Comparison of ENCODE assay signal across 12 cellular contexts in the genomic region with DNA sequence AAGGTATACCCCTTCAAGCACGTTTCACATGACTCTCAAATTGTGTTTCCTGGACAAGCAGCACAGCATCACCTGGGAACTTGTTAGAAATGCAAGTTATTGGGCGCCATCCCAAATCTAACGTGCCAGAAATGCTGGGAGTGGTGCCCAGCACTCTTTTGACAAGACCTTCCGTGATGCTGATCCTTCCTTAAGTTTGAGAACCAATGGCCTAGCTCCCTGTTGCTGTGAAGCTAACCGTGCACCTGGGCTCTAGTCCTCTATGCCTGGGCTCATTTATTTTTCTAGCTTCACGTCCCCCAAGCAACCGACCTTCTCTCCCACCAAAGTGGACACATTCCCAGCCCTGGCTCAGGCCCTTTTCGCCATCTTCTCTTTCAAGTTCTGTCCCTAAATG. TPM values are rescaled to one million over a fixed set of nuclear protein-coding genes. Genes with fewer than 3 reads are reported as not detected.
A peak's percentile ranks its signal among the peaks of the same experiment; 100 is the strongest.
DNase-seq lines count a peak whose midpoint lies in the region; ATAC-seq lines count a peak whose summit lies in the region.
"Had no signal": no experiment of that assay in that cellular context is flagged by ENCODE, and none has a peak within 500 bp of the region (broad histone marks: within the 10 kb centered on the region; RNA-seq: fewer than 3 reads in every experiment).

No MANE protein-coding gene starts in this region.

- H3K9me3 ChIP-seq in iPS-18c (ENCODE audit: control insufficient read depth, insufficient read depth, low read length) = no peaks in the 10 kb centered on the region

- peaks cover 30% of the 10 kb centered on the region for H3K4me1 Mint-ChIP-seq in T-helper 1 cell treated with Interleukin-12 subunit alpha and Interleukin-12 subunit beta and Interleukin-4 antibody, amounts not matched to agents 30 μg/mL and 1 μg/mL, for 36 hours (ENCODE audit: low read depth)
- peaks cover 51% of the 10 kb centered on the region for H3K4me1 Mint-ChIP-seq in activated CD4-positive, alpha-beta memory T cell treated with anti-CD3 and anti-CD28 coated beads, Interleukin-2, amount 10 ng/mL, durations not matched to agents 7 days and 5 days
- peaks cover 29 to 61% of the 10 kb centered on the region in 2 donors for H3K4me1 Mint-ChIP-seq in stimulated activated naive B cell treated with anti-CD40 and anti-IgM and Interleukin-4, amounts not matched to agents 10 μg/mL and 1 μg/mL and 100 μg/mL, for 72 hours

- H3K27me3 Mint-ChIP-seq in T-helper 1 cell treated with Interleukin-12 subunit alpha and Interleukin-12 subunit beta and Interleukin-4 antibody, amounts not matched to agents 30 μg/mL and 1 μg/mL, for 36 hours (ENCODE audit: low read depth) = no peaks in the 10 kb centered on the region
- no peaks in the 10 kb centered on the region for H3K27me3 Mint-ChIP-seq in activated CD4-positive, alpha-beta memory T cell treated with anti-CD3 and anti-CD28 coated beads, Interleukin-2, amount 10 ng/mL, durations not matched to agents 7 days and 5 days
- no peaks in the 10 kb centered on the region for H3K27me3 Mint-ChIP-seq in stimulated activated naive B cell treated with anti-CD40 and anti-IgM and Interleukin-4, amounts not matched to agents 10 μg/mL and 1 μg/mL and 100 μg/mL, for 72 hours

- POLR2A ChIA-PET in activated CD4-positive, alpha-beta memory T cell treated with anti-CD3 and anti-CD28 coated beads, Interleukin-2, amount 10 ng/mL, durations not matched to agents 7 days and 5 days (lab: Charles Lee) = interaction anchor here (1.1 to 17.1 kb wide), 12 partner anchors 7 to 557 kb away, joined by 3 to 454 read pairs (median 6); partner anchors contain the start of genes BTBD19, DYNLT4, HECTD3 and MUTYH

- peaks cover 26% of the 10 kb centered on the region for H3K36me3 Mint-ChIP-seq in T-helper 1 cell treated with Interleukin-12 subunit alpha and Interleukin-12 subunit beta and Interleukin-4 antibody, amounts not matched to agents 30 μg/mL and 1 μg/mL, for 36 hours (ENCODE audit: low read depth)
- H3K36me3 Mint-ChIP-seq in activated CD4-positive, alpha-beta memory T cell treated with anti-CD3 and anti-CD28 coated beads, Interleukin-2, amount 10 ng/mL, durations not matched to agents 7 days and 5 days (ENCODE audit: low read depth) = peaks cover 38% of the 10 kb centered on the region
- H3K36me3 Mint-ChIP-seq in stimulated activated naive B cell treated with anti-CD40 and anti-IgM and Interleukin-4, amounts not matched to agents 10 μg/mL and 1 μg/mL and 100 μg/mL, for 72 hours = peaks cover 34 to 40% of the 10 kb centered on the region in 2 donors

- DNase-seq in T-helper 1 cell (no peak), NCI-H1436 (lab: John Stamatoyannopoulos, UW) (no peak)
- no peak for DNase-seq in activated CD4-positive, alpha-beta memory T cell treated with anti-CD3 and anti-CD28 coated beads, Interleukin-2, amount 10 ng/mL, durations not matched to agents 7 days and 5 days
- no peak for DNase-seq in stimulated activated naive B cell treated with anti-CD40 and anti-IgM and Interleukin-4, amounts not matched to agents 10 μg/mL and 1 μg/mL and 100 μg/mL, for 72 hours
- no peak for DNase-seq in stimulated activated CD4-positive, alpha-beta T cell treated with anti-CD3 and anti-CD28 coated beads, Interleukin-4, amount 100 ng/mL, for 1 hour
- DNase-seq: AML-193, HCEC 1CT, NCI-H2171 treated with DMSO at 0.1 percent for 48 hours had no signal

- CTCF ChIA-PET in activated CD4-positive, alpha-beta memory T cell treated with anti-CD3 and anti-CD28 coated beads, Interleukin-2, amount 10 ng/mL, durations not matched to agents 7 days and 5 days (lab: Charles Lee) = interaction anchor here (1.9 to 2.8 kb wide), 6 partner anchors 9 to 519 kb away, joined by 6 to 13 read pairs (median 11); partner anchors contain the start of genes PLK3 and RNU5D-1

- peak overlapping the region; percentile 47 for H3K4me3 Mint-ChIP-seq in T-helper 1 cell treated with Interleukin-12 subunit alpha and Interleukin-12 subunit beta and Interleukin-4 antibody, amounts not matched to agents 30 μg/mL and 1 μg/mL, for 36 hours
- peak overlapping the region; percentile 59 for H3K4me3 Mint-ChIP-seq in activated CD4-positive, alpha-beta memory T cell treated with anti-CD3 and anti-CD28 coated beads, Interleukin-2, amount 10 ng/mL, durations not matched to agents 7 days and 5 days
- H3K4me3 Mint-ChIP-seq in stimulated activated naive B cell treated with anti-CD40 and anti-IgM and Interleukin-4, amounts not matched to agents 10 μg/mL and 1 μg/mL and 100 μg/mL, for 72 hours = peak overlapping the region; percentile 67 to 80

- peak overlapping the region; percentile 43 for H3K27ac Mint-ChIP-seq in T-helper 1 cell treated with Interleukin-12 subunit alpha and Interleukin-12 subunit beta and Interleukin-4 antibody, amounts not matched to agents 30 μg/mL and 1 μg/mL, for 36 hours
- peak overlapping the region; percentile 61 for H3K27ac Mint-ChIP-seq in activated CD4-positive, alpha-beta memory T cell treated with anti-CD3 and anti-CD28 coated beads, Interleukin-2, amount 10 ng/mL, durations not matched to agents 7 days and 5 days
- peak overlapping the region; percentile 59 for H3K27ac Mint-ChIP-seq in stimulated activated naive B cell treated with anti-CD40 and anti-IgM and Interleukin-4, amounts not matched to agents 10 μg/mL and 1 μg/mL and 100 μg/mL, for 72 hours

- peak overlapping the region; percentile 40; the same call in 1 of the 2 replicates for H3K4me3 ChIP-seq in iPS-18c (ENCODE audit: insufficient read depth, low read depth, low read length)

- no peaks in the 10 kb centered on the region for H3K9me3 Mint-ChIP-seq in T-helper 1 cell treated with Interleukin-12 subunit alpha and Interleukin-12 subunit beta and Interleukin-4 antibody, amounts not matched to agents 30 μg/mL and 1 μg/mL, for 36 hours
- H3K9me3 Mint-ChIP-seq in activated CD4-positive, alpha-beta memory T cell treated with anti-CD3 and anti-CD28 coated beads, Interleukin-2, amount 10 ng/mL, durations not matched to agents 7 days and 5 days = no peaks in the 10 kb centered on the region
- H3K9me3 Mint-ChIP-seq in stimulated activated naive B cell treated with anti-CD40 and anti-IgM and Interleukin-4, amounts not matched to agents 10 μg/mL and 1 μg/mL and 100 μg/mL, for 72 hours = no peaks in the 10 kb centered on the region
- H3K9me3 Mint-ChIP-seq: activated naive CD4-positive, alpha-beta T cell treated with anti-CD3 and anti-CD28 coated beads, Interleukin-2, amount 50 U/mL, for 72 hours had no signal

- ATAC-seq in stimulated activated naive B cell treated with anti-CD40 and anti-IgM and Interleukin-4, amounts not matched to agents 10 μg/mL and 1 μg/mL and 100 μg/mL, for 72 hours (replicated peaks) = no peak
- ATAC-seq in HG03354 (IDR thresholded peaks at IDR 0.05; ENCODE audit: poor library complexity, severe bottlenecking, unreplicated experiment) = no peak

RNA-seq across cellular contexts. Expression of gene BEST4, which starts 4.3 kb away (rescaled TPM):
- total RNA-seq in activated CD4-positive, alpha-beta memory T cell treated with anti-CD3 and anti-CD28 coated beads, Interleukin-2, amount 10 ng/mL, durations not matched to agents 7 days and 5 days = 1 to 10 TPM; 1.0 to 1.3 TPM

RNA-seq across cellular contexts. Expression of gene RPS8, which starts 8.4 kb away (rescaled TPM):
- 1,000 to 10,000 TPM; 1,610 to 1,658 TPM for total RNA-seq in activated CD4-positive, alpha-beta memory T cell treated with anti-CD3 and anti-CD28 coated beads, Interleukin-2, amount 10 ng/mL, durations not matched to agents 7 days and 5 days

RNA-seq across cellular contexts. Expression of gene PLK3, which starts 16.5 kb away (rescaled TPM):
- 10 to 100 TPM; 62.8 to 63.5 TPM for total RNA-seq in activated CD4-positive, alpha-beta memory T cell treated with anti-CD3 and anti-CD28 coated beads, Interleukin-2, amount 10 ng/mL, durations not matched to agents 7 days and 5 days

RNA-seq across cellular contexts. Expression of gene DYNLT4, which starts 23.5 kb away (rescaled TPM):
- 1 to 10 TPM; 1.9 to 2.2 TPM for total RNA-seq in activated CD4-positive, alpha-beta memory T cell treated with anti-CD3 and anti-CD28 coated beads, Interleukin-2, amount 10 ng/mL, durations not matched to agents 7 days and 5 days

RNA-seq across cellular contexts. Expression of gene BTBD19, which starts 24.6 kb away (rescaled TPM):
- 1 to 10 TPM; 8.4 to 8.7 TPM for total RNA-seq in activated CD4-positive, alpha-beta memory T cell treated with anti-CD3 and anti-CD28 coated beads, Interleukin-2, amount 10 ng/mL, durations not matched to agents 7 days and 5 days
